In genomic region chr4:145619639-145619996, GRCh38 we compare ENCODE assay signal across 8 cellular contexts. TPM values are rescaled to one million over a fixed set of nuclear protein-coding genes. Genes with fewer than 3 reads are reported as not detected.
DNase-seq lines count a peak whose midpoint lies in the region; ATAC-seq and TF ChIP-seq lines count a peak whose summit lies in the region.

No MANE protein-coding gene starts in this region.

- no peaks in the 10 kb centered on the region for H3K27me3 ChIP-seq in HL-60 (ENCODE audit: insufficient read depth, poor library complexity, severe bottlenecking)
- H3K27me3 ChIP-seq in duodenal mucosa (ENCODE audit: control insufficient read depth in 1 of 2, insufficient read depth in 2 of 2, low read length in 2 of 2): no peaks in the 10 kb centered on the region
- no peaks in the 10 kb centered on the region for H3K27me3 ChIP-seq in mesenchymal stem cell (ENCODE audit: control insufficient read depth in 1 of 2, insufficient read depth in 1 of 2, low read length in 2 of 2)

- peak overlapping the region; percentile 54 for H4K8ac ChIP-seq in mesenchymal stem cell (ENCODE audit: low read length)

- no peak overlapping the region for H3K14ac ChIP-seq in mesenchymal stem cell (ENCODE audit: low read length in 2 of 2)

- no peak overlapping the region for H2BK15ac ChIP-seq in mesenchymal stem cell (ENCODE audit: low read depth, poor library complexity, severe bottlenecking)

- no peak overlapping the region for H2BK5ac ChIP-seq in mesenchymal stem cell (ENCODE audit: low read depth, low read length, poor library complexity, severe bottlenecking)

- ATAC-seq in GM21367 (IDR thresholded peaks at IDR 0.05; ENCODE audit: unreplicated experiment): peak; percentile 39

- H2BK120ac ChIP-seq in mesenchymal stem cell (ENCODE audit: low read depth, low read length): peak overlapping the region; percentile 61

- H3K4me1 ChIP-seq in duodenal mucosa (ENCODE audit: control insufficient read depth in 1 of 2, insufficient read depth in 2 of 2, low read length in 2 of 2) (peaks cover 10 to 14% of the 10 kb centered on the region in 2 donors), mesenchymal stem cell (ENCODE audit: control insufficient read depth, insufficient read depth, low read depth, low read length) (peaks cover 3% of the 10 kb centered on the region)

- no peak overlapping the region for H2AK5ac ChIP-seq in mesenchymal stem cell (ENCODE audit: low read length, severe bottlenecking)

- WGBS in mesenchymal stem cell: 44% methylated on average over 6 of the region's 9 CpGs

- H3K9ac ChIP-seq in duodenal mucosa (ENCODE audit: low read depth in 1 of 2, low read length in 2 of 2) (peak overlapping the region; percentile 91 to 97), mesenchymal stem cell (ENCODE audit: low read length) (peak overlapping the region; percentile 100)

- peak; percentile 51 for DNase-seq in COLO829 (ENCODE audit: low spot score)
- peak; percentile 28 to 31 for DNase-seq in HL-60 (ENCODE audit: low read depth in 1 of 2, low spot score in 1 of 2)
- DNase-seq in UCSD-AML1 (lab: John Stamatoyannopoulos, UW; ENCODE audit: unreplicated experiment): peak; percentile 47
- peak; percentile 66 for DNase-seq in mesenchymal stem cell
- peak; percentile 12 for DNase-seq in stimulated activated CD8-positive, alpha-beta memory T cell treated with anti-CD3 and anti-CD28 coated beads, Interleukin-7, amount 100 ng/mL, for 24 hours (ENCODE audit: low read depth)
- DNase-seq in retina: no peak

- no peak overlapping the region for H3K23ac ChIP-seq in mesenchymal stem cell (ENCODE audit: low read length in 2 of 2)

- peak overlapping the region; percentile 70 for H3K4me2 ChIP-seq in mesenchymal stem cell (ENCODE audit: low read length, poor library complexity, severe bottlenecking)

- no peak overlapping the region for H2BK12ac ChIP-seq in mesenchymal stem cell (ENCODE audit: low read length in 2 of 2)

- peaks cover 4% of the 10 kb centered on the region for H3K79me1 ChIP-seq in mesenchymal stem cell (replicated peaks; ENCODE audit: low read length, poor library complexity, severe bottlenecking)

- H3K4ac ChIP-seq in mesenchymal stem cell (ENCODE audit: low read depth in 1 of 2, low read length in 2 of 2): peak overlapping the region; percentile 17 to 24

- peak overlapping the region; percentile 99 for H3K27ac ChIP-seq in HL-60 (replicated peaks)
- H3K27ac ChIP-seq in duodenal mucosa (ENCODE audit: low read depth, low read length): peak overlapping the region; percentile 93
- H3K27ac ChIP-seq in mesenchymal stem cell (ENCODE audit: low read length, poor library complexity, severe bottlenecking): peak overlapping the region; percentile 98

- peak overlapping the region; percentile 66 for H3K4me3 ChIP-seq in HL-60 (replicated peaks; ENCODE audit: insufficient read depth, low read length)
- peak overlapping the region; percentile 90 to 95 for H3K4me3 ChIP-seq in duodenal mucosa (ENCODE audit: low read depth in 1 of 2, low read length in 2 of 2)
- H3K4me3 ChIP-seq in mesenchymal stem cell (ENCODE audit: insufficient read depth in 1 of 2, low read depth in 1 of 2, low read length in 2 of 2): peak overlapping the region; percentile 44 to 98

- H3K9me3 ChIP-seq in duodenal mucosa (ENCODE audit: control insufficient read depth in 1 of 2, low read length in 2 of 2) (no peaks in the 10 kb centered on the region), mesenchymal stem cell (ENCODE audit: control insufficient read depth, low read length) (no peaks in the 10 kb centered on the region)

- no peak overlapping the region for H2AFZ ChIP-seq in mesenchymal stem cell (ENCODE audit: low read depth, low read length)

- H3K36me3 ChIP-seq in duodenal mucosa (ENCODE audit: control insufficient read depth in 1 of 2, insufficient read depth in 2 of 2, low read length in 2 of 2): no peaks in the 10 kb centered on the region
- no peaks in the 10 kb centered on the region for H3K36me3 ChIP-seq in mesenchymal stem cell (ENCODE audit: control insufficient read depth in 1 of 2, insufficient read depth in 2 of 2, low read depth in 1 of 2, low read length in 2 of 2)

- TF ChIP-seq CTCF in HL-60 (IDR thresholded peaks at IDR 0.05; ENCODE audit: insufficient read depth, low read length): no peak

- H4K91ac ChIP-seq in mesenchymal stem cell (ENCODE audit: low read length): no peak overlapping the region

- H3K18ac ChIP-seq in mesenchymal stem cell (ENCODE audit: low read depth in 1 of 2, low read length in 2 of 2): peak overlapping the region; percentile 38 to 91

RNA-seq across cellular contexts. Expression of gene MMAA, which starts 0.4 kb away (rescaled TPM):
- 6.3 TPM for polyA plus RNA-seq in mesenchymal stem cell (2013, experiment 1 of 2)
- 5.6 TPM for polyA plus RNA-seq in mesenchymal stem cell (2013, experiment 2 of 2)
